ENCODE assay signal across 21 cellular contexts in genomic region chr15:65401607-65402240, GRCh38. TPM values are rescaled to one million over a fixed set of nuclear protein-coding genes. Genes with fewer than 3 reads are reported as not detected.
DNase-seq lines count a peak whose midpoint lies in the region; ATAC-seq, FAIRE-seq and TF ChIP-seq lines count a peak whose summit lies in the region.
"Had no signal": no experiment of that assay in that cellular context is flagged by ENCODE, and none has a peak within 500 bp of the region (broad histone marks: within the 10 kb centered on the region; RNA-seq: fewer than 3 reads in every experiment).

No MANE protein-coding gene starts in this region.

- no peaks in the 10 kb centered on the region for H3K9me3 Mint-ChIP-seq in activated CD8-positive, alpha-beta memory T cell treated with anti-CD3 and anti-CD28 coated beads, Interleukin-2, amount 10 ng/mL, durations not matched to agents 7 days and 5 days (ENCODE audit: low read depth)
- no peaks in the 10 kb centered on the region for H3K9me3 Mint-ChIP-seq in neural progenitor cell
- H3K9me3 Mint-ChIP-seq: activated CD4-positive, alpha-beta T cell treated with anti-CD3 and anti-CD28 coated beads, Interleukin-2, amount 10 ng/mL, durations not matched to agents 7 days and 5 days; activated naive CD8-positive, alpha-beta T cell treated with anti-CD3 and anti-CD28 coated beads for 36 hours; activated T-helper 17 cell treated with anti-CD3 and anti-CD28 coated beads, Interleukin-2, amount 50 U/mL, for 72 hours; CD8-positive, alpha-beta T cell had no signal

- intact Hi-C loops in K562 (cut with micrococcal nuclease) = loop anchor here (5.0 to 10.0 kb wide), 2 partner anchors 84 to 173 kb away; no protein-coding TSS in a partner anchor

- H3K4me3 Mint-ChIP-seq in activated CD8-positive, alpha-beta memory T cell treated with anti-CD3 and anti-CD28 coated beads, Interleukin-2, amount 10 ng/mL, durations not matched to agents 7 days and 5 days = no peak overlapping the region
- peak overlapping the region; percentile 64 for H3K4me3 Mint-ChIP-seq in neural progenitor cell
- H3K4me3 Mint-ChIP-seq: activated CD4-positive, alpha-beta T cell treated with anti-CD3 and anti-CD28 coated beads, Interleukin-2, amount 10 ng/mL, durations not matched to agents 7 days and 5 days; activated naive CD8-positive, alpha-beta T cell treated with anti-CD3 and anti-CD28 coated beads for 36 hours; activated T-helper 17 cell treated with anti-CD3 and anti-CD28 coated beads, Interleukin-2, amount 50 U/mL, for 72 hours; CD8-positive, alpha-beta T cell had no signal

- TF ChIP-seq EP300 in K562 (IDR thresholded peaks at IDR 0.05; ENCODE audit: low read length) = no peak

- H3K27me3 Mint-ChIP-seq in activated CD8-positive, alpha-beta memory T cell treated with anti-CD3 and anti-CD28 coated beads, Interleukin-2, amount 10 ng/mL, durations not matched to agents 7 days and 5 days = peaks cover 33% of the 10 kb centered on the region
- peaks cover 2% of the 10 kb centered on the region for H3K27me3 Mint-ChIP-seq in neural progenitor cell (ENCODE audit: insufficient read depth, low read depth)

- WGBS in K562 (ENCODE audit: insufficient coverage, low coverage, missing lambda C conversion rate) = 35% methylated on average over 7 of the region's 8 CpGs

- no TSS peak for BruUV-seq in K562 (replicated peaks; lab: Mats Ljungman, UMichigan)

- H3K4me3 ChIP-seq in K562 = no peak overlapping the region
- H3K4me3 ChIP-seq in neural progenitor cell = no peak overlapping the region
- H3K4me3 ChIP-seq in BE2C (ENCODE audit: low read depth, low read length) = no peak overlapping the region
- H3K4me3 ChIP-seq: dorsolateral prefrontal cortex had no signal

- H2AFZ ChIP-seq in K562 (ENCODE audit: low read depth, low read length) = no peak overlapping the region
- H2AFZ ChIP-seq in neural progenitor cell (replicated peaks) = peak overlapping the region; percentile 15

- ATAC-seq in activated CD8-positive, alpha-beta memory T cell treated with anti-CD3 and anti-CD28 coated beads, Interleukin-2, amount 10 ng/mL, durations not matched to agents 7 days and 5 days = peak; percentile 15
- ATAC-seq in K562 (peak; percentile 6; the same call in 1 of the 3 replicates), HG02973 (IDR thresholded peaks at IDR 0.05; ENCODE audit: unreplicated experiment) (no peak), GM18868 (IDR thresholded peaks at IDR 0.05; ENCODE audit: unreplicated experiment) (no peak)

- H4K20me1 ChIP-seq in K562 (replicated peaks; ENCODE audit: control insufficient read depth, insufficient read depth, low read length) (no peaks in the 10 kb centered on the region), neural progenitor cell (ENCODE audit: low read depth) (peaks cover 5% of the 10 kb centered on the region)

- FAIRE-seq in K562 (lab: Jason Lieb, UNC) = no peak

- DNase-seq in activated CD8-positive, alpha-beta memory T cell treated with anti-CD3 and anti-CD28 coated beads, Interleukin-2, amount 10 ng/mL, durations not matched to agents 7 days and 5 days = no peak
- no peak for DNase-seq in activated CD8-positive, alpha-beta memory T cell treated with anti-CD3 and anti-CD28 coated beads, Interleukin-2, amount 50 U/mL, for 4 hours
- DNase-seq in K562 (ENCODE audit: extremely low read depth in 1 of 4, low spot score in 3 of 4) = no peak
- no peak for DNase-seq in neural progenitor cell (ENCODE audit: low spot score)
- DNase-seq in BE2C = no peak
- DNase-seq in stimulated activated CD4-positive, alpha-beta T cell treated with anti-CD3 and anti-CD28 coated beads, Interleukin-15, amount 100 ng/mL, for 24 hours = no peak
- DNase-seq: CD8-positive, alpha-beta T cell; stimulated activated CD4-positive, alpha-beta T cell treated with anti-CD3 and anti-CD28 coated beads, Interleukin-12 subunit alpha, Interleukin-12 subunit beta, amount 100 ng/mL, for 4 hours; stimulated activated CD4-positive, alpha-beta T cell treated with anti-CD3 and anti-CD28 coated beads, Interleukin-4, amount 100 ng/mL, for 4 hours had no signal

- no peaks in the 10 kb centered on the region for H3K36me3 Mint-ChIP-seq in activated CD8-positive, alpha-beta memory T cell treated with anti-CD3 and anti-CD28 coated beads, Interleukin-2, amount 10 ng/mL, durations not matched to agents 7 days and 5 days
- H3K36me3 Mint-ChIP-seq in neural progenitor cell = peaks cover 7% of the 10 kb centered on the region
- H3K36me3 Mint-ChIP-seq: activated naive CD8-positive, alpha-beta T cell treated with anti-CD3 and anti-CD28 coated beads for 36 hours; CD8-positive, alpha-beta T cell had no signal

- POLR2A ChIA-PET in K562 (lab: Yijun Ruan, JAX) = interaction anchor here (0.6 to 2.2 kb wide), 2 partner anchors 97 to 591 kb away, joined by 3 to 9 read pairs; partner anchors contain the start of gene RNU5B-1

- H3K4me1 ChIP-seq in K562 (replicated peaks in 1 of 2; ENCODE audit: control insufficient read depth in 2 of 2, insufficient read depth in 2 of 2, low read length in 2 of 2) (peaks cover 4 to 8% of the 10 kb centered on the region in 2 experiments; a peak in 3 of 5 replicates), neural progenitor cell (peaks cover 42% of the 10 kb centered on the region), BE2C (peaks cover 4% of the 10 kb centered on the region)

- H3K9me3 ChIP-seq in K562 (replicated peaks; ENCODE audit: control insufficient read depth, insufficient read depth, low read depth, low read length) (no peaks in the 10 kb centered on the region), neural progenitor cell (ENCODE audit: low read depth) (no peaks in the 10 kb centered on the region), BE2C (no peaks in the 10 kb centered on the region)
- H3K9me3 ChIP-seq: neutrophil had no signal

- TF ChIP-seq RAD21 in K562 (CRISPR knock-in tag; conservative IDR thresholded peaks at IDR 0.05 in 1 of 2, IDR thresholded peaks at IDR 0.05 in 1 of 2) = no peak

- H3K4me2 ChIP-seq in K562 (ENCODE audit: insufficient read depth, low read length) = no peak overlapping the region
- H3K4me2 ChIP-seq in neural progenitor cell = peak overlapping the region; percentile 64

- H3K27ac ChIP-seq in K562 (ENCODE audit: extremely low read depth, low read depth, low read length) = no peak overlapping the region
- H3K27ac ChIP-seq in neural progenitor cell = peak overlapping the region; percentile 53
- H3K27ac ChIP-seq: dorsolateral prefrontal cortex, neutrophil, VCaP had no signal

- peaks cover 18 to 44% of the 10 kb centered on the region in 2 experiments for H3K27me3 ChIP-seq in K562 (ENCODE audit: control insufficient read depth in 2 of 2, insufficient read depth in 2 of 2, low read length in 2 of 2)
- H3K27me3 ChIP-seq in neural progenitor cell = peaks cover 15% of the 10 kb centered on the region
- H3K27me3 ChIP-seq in BE2C = peaks cover 5% of the 10 kb centered on the region

- no peaks in the 10 kb centered on the region for H3K4me1 Mint-ChIP-seq in activated CD8-positive, alpha-beta memory T cell treated with anti-CD3 and anti-CD28 coated beads, Interleukin-2, amount 10 ng/mL, durations not matched to agents 7 days and 5 days
- H3K4me1 Mint-ChIP-seq in neural progenitor cell = peaks cover 55% of the 10 kb centered on the region
- H3K4me1 Mint-ChIP-seq: activated T-helper 17 cell treated with anti-CD3 and anti-CD28 coated beads, Interleukin-2, amount 50 U/mL, for 72 hours had no signal

- in situ Hi-C loops in K562 (cut with MboI) = no loop called here

- no peaks in the 10 kb centered on the region for H3K79me2 ChIP-seq in K562 (ENCODE audit: control insufficient read depth, insufficient read depth, low read length)
- H3K79me2 ChIP-seq in neural progenitor cell (ENCODE audit: low read depth) = no peaks in the 10 kb centered on the region

- no peaks in the 10 kb centered on the region for H3K9me1 ChIP-seq in K562 (ENCODE audit: control insufficient read depth, insufficient read depth, low read length)

- no peak overlapping the region for H3K27ac Mint-ChIP-seq in activated CD8-positive, alpha-beta memory T cell treated with anti-CD3 and anti-CD28 coated beads, Interleukin-2, amount 10 ng/mL, durations not matched to agents 7 days and 5 days
- peak overlapping the region; percentile 94 for H3K27ac Mint-ChIP-seq in neural progenitor cell
- H3K27ac Mint-ChIP-seq: activated CD4-positive, alpha-beta T cell treated with anti-CD3 and anti-CD28 coated beads, Interleukin-2, amount 10 ng/mL, durations not matched to agents 7 days and 5 days; activated naive CD8-positive, alpha-beta T cell treated with anti-CD3 and anti-CD28 coated beads for 36 hours; activated T-helper 17 cell treated with anti-CD3 and anti-CD28 coated beads, Interleukin-2, amount 50 U/mL, for 72 hours; CD8-positive, alpha-beta T cell had no signal

- H3K36me3 ChIP-seq in K562 (ENCODE audit: control insufficient read depth, insufficient read depth, low read length) = no peaks in the 10 kb centered on the region
- no peaks in the 10 kb centered on the region for H3K36me3 ChIP-seq in neural progenitor cell
- no peaks in the 10 kb centered on the region for H3K36me3 ChIP-seq in BE2C
- H3K36me3 ChIP-seq: neutrophil had no signal

- CTCF ChIA-PET in activated CD8-positive, alpha-beta memory T cell treated with anti-CD3 and anti-CD28 coated beads, Interleukin-2, amount 10 ng/mL, durations not matched to agents 7 days and 5 days (lab: Charles Lee) = interaction anchor here (0.5 to 2.2 kb wide), 9 partner anchors 8 to 349 kb away, joined by 3 to 7 read pairs (median 4); partner anchors contain the start of gene HACD3
- CTCF ChIA-PET in K562 (lab: Yijun Ruan, JAX; ENCODE audit: low intra/inter-chr PET ratio) = interaction anchor here (2.0 to 2.6 kb wide), 2 partner anchors 17 to 83 kb away, joined by 6 to 16 read pairs; no protein-coding TSS in a partner anchor

- H3F3A ChIP-seq in neural progenitor cell (ENCODE audit: low read depth) = peaks cover 38% of the 10 kb centered on the region

- H3K9ac ChIP-seq in K562 (ENCODE audit: insufficient read depth in 1 of 2, low read depth in 2 of 2, low read length in 2 of 2) (no peak overlapping the region), neural progenitor cell (no peak overlapping the region)

- TF ChIP-seq CTCF in K562 (IDR thresholded peaks at IDR 0.05 in 2 of 3, conservative IDR thresholded peaks at IDR 0.05 in 1 of 3; ENCODE audit: insufficient read depth in 2 of 3, low read depth in 1 of 3, low read length in 3 of 3) = no peak
- no peak for TF ChIP-seq CTCF in neural progenitor cell (IDR thresholded peaks at IDR 0.05)
- TF ChIP-seq CTCF in BE2C (IDR thresholded peaks at IDR 0.05; ENCODE audit: low read depth, low read length) = no peak

- TF ChIP-seq POLR2A in K562 (conservative IDR thresholded peaks at IDR 0.05) = no peak

RNA-seq across cellular contexts. Expression of gene IGDCC4, which starts 21.0 kb away (rescaled TPM):
- total RNA-seq in activated CD8-positive, alpha-beta memory T cell treated with anti-CD3 and anti-CD28 coated beads, Interleukin-2, amount 10 ng/mL, durations not matched to agents 7 days and 5 days = under 1 TPM; 0.14 to 0.26 TPM
- 7.9 and 12.6 TPM in 2 replicates for total RNA-seq in K562 (2011; cell fraction: chromatin; rRNA removed; ENCODE audit: low replicate concordance)
- 4.6 and 7.3 TPM in 2 replicates for total RNA-seq in K562 (2011; cell fraction: nucleolus; rRNA removed)
- total RNA-seq in K562 (2011; cell fraction: nucleoplasm; rRNA removed) = 6.4 and 11.5 TPM in 2 replicates
- total RNA-seq in K562 (2014; rRNA removed) (0.33 and 1.4 TPM in 2 replicates), K562 (2014; rRNA removed; fragmentation: Illumina TruSeq; extraction: Trizol) (0.07 and 0.54 TPM in 2 replicates), K562 (2015; rRNA removed; fragmentation: Illumina TruSeq; extraction: Trizol) (0.11 and 0.14 TPM in 2 replicates), K562 (2021) (0.31 and 0.42 TPM in 2 replicates), neural progenitor cell (ENCODE audit: low replicate concordance) (13.0 and 17.7 TPM in 2 replicates)
- polyA plus RNA-seq in K562 (2011; rRNA removed) (0.79 and 1.5 TPM in 2 replicates), K562 (2014; fragmentation: Illumina TruSeq; extraction: Trizol) (0.17 and 0.22 TPM in 2 replicates), K562 (2014; fragmentation: Nextera tagmentation; extraction: Ambion mirVana) (under 1 TPM; 0.04 to 0.06 TPM), K562 (2014; rRNA removed) (0.13 and 0.16 TPM in 2 replicates)
- 0.68 and 1.3 TPM in 2 replicates for polyA plus RNA-seq in K562 (2011; cell fraction: cytosol; rRNA removed)
- 5.3 and 9.7 TPM in 2 replicates for polyA plus RNA-seq in K562 (2011; cell fraction: nucleus; rRNA removed)
- polyA plus RNA-seq in K562 (2012) = 0.34 and 0.71 TPM in 2 replicates
- 1.3 and 2.5 TPM in 2 replicates for polyA minus RNA-seq in K562 (2011; rRNA and poly(A)+ RNA removed)
- 0.46 and 1.1 TPM in 2 replicates for polyA minus RNA-seq in K562 (2011; cell fraction: cytosol; rRNA and poly(A)+ RNA removed)
- polyA minus RNA-seq in K562 (2011; cell fraction: nucleus; rRNA and poly(A)+ RNA removed) = 3.1 and 4.0 TPM in 2 replicates
- polyA plus RNA-seq in BE2C (2012; ENCODE audit: insufficient read depth, insufficient read length, low read depth) = 4.5 TPM
- total RNA-seq: T-helper 2 cell treated with Interferon-gamma antibody and Interleukin-4, amounts not matched to agents 100 ng/mL and 5 ng/mL, for 36 hours had no signal

RNA-seq across cellular contexts. Expression of gene IGDCC3, which starts 23.9 kb away (rescaled TPM):
- not detected for total RNA-seq in activated CD8-positive, alpha-beta memory T cell treated with anti-CD3 and anti-CD28 coated beads, Interleukin-2, amount 10 ng/mL, durations not matched to agents 7 days and 5 days
- not detected in 2 replicates for total RNA-seq in K562 (2011; cell fraction: chromatin; rRNA removed; ENCODE audit: low replicate concordance)
- not detected in 2 replicates for total RNA-seq in K562 (2011; cell fraction: nucleolus; rRNA removed)
- not detected in 2 replicates for total RNA-seq in K562 (2011; cell fraction: nucleoplasm; rRNA removed)
- not detected in 2 replicates for total RNA-seq in K562 (2014; rRNA removed)
- not detected in 2 replicates for total RNA-seq in K562 (2014; rRNA removed; fragmentation: Illumina TruSeq; extraction: Trizol)
- total RNA-seq in K562 (2015; rRNA removed; fragmentation: Illumina TruSeq; extraction: Trizol) = not detected in 2 replicates
- 0.07 TPM in 1 of 2 replicates, not detected in the other for total RNA-seq in K562 (2021)
- polyA plus RNA-seq in K562 (2011; rRNA removed) = not detected in 2 replicates
- not detected in 2 replicates for polyA plus RNA-seq in K562 (2011; cell fraction: cytosol; rRNA removed)
- polyA plus RNA-seq in K562 (2011; cell fraction: nucleus; rRNA removed) = not detected in 2 replicates
- polyA plus RNA-seq in K562 (2012) = not detected in 2 replicates
- polyA plus RNA-seq in K562 (2014; fragmentation: Illumina TruSeq; extraction: Trizol) = not detected in 2 replicates
- not detected for polyA plus RNA-seq in K562 (2014; fragmentation: Nextera tagmentation; extraction: Ambion mirVana)
- polyA plus RNA-seq in K562 (2014; rRNA removed) = 0.03 TPM in 1 of 2 replicates, not detected in the other
- polyA minus RNA-seq in K562 (2011; rRNA and poly(A)+ RNA removed) = not detected in 2 replicates
- not detected in 2 replicates for polyA minus RNA-seq in K562 (2011; cell fraction: cytosol; rRNA and poly(A)+ RNA removed)
- polyA minus RNA-seq in K562 (2011; cell fraction: nucleus; rRNA and poly(A)+ RNA removed) = not detected in 2 replicates
- 15.8 and 29.4 TPM in 2 replicates for total RNA-seq in neural progenitor cell (ENCODE audit: low replicate concordance)
- polyA plus RNA-seq in BE2C (2012; ENCODE audit: insufficient read depth, insufficient read length, low read depth) = 92.6 TPM
- total RNA-seq: activated CD4-positive, alpha-beta T cell treated with anti-CD3 and anti-CD28 coated beads, Interleukin-2, amount 10 ng/mL, durations not matched to agents 7 days and 5 days; activated naive CD8-positive, alpha-beta T cell treated with anti-CD3 and anti-CD28 coated beads for 36 hours; activated T-helper 17 cell treated with anti-CD3 and anti-CD28 coated beads, Interleukin-2, amount 50 U/mL, for 72 hours; CD8-positive, alpha-beta T cell; H4; lung microvascular endothelial cell; RPMI7951; T-helper 2 cell treated with Interferon-gamma antibody and Interleukin-4, amounts not matched to agents 100 ng/mL and 5 ng/mL, for 36 hours had no signal

Comparison
In these comparisons a context has a peak if more than half of its experiments do, and no peak if none do; other contexts are left out.
1. ATAC-seq: peak in activated CD8-positive, alpha-beta memory T cell treated with anti-CD3 and anti-CD28 coated beads, Interleukin-2, amount 10 ng/mL, durations not matched to agents 7 days and 5 days (single experiment) and K562 (single experiment); none in HG02973 (single experiment) and GM18868 (single experiment).
2. RNA of gene IGDCC3, which starts 23.9 kb away (total RNA-seq): 15.8 to 29.4 TPM in neural progenitor cell; not detected in activated CD8-positive, alpha-beta memory T cell treated with anti-CD3 and anti-CD28 coated beads, Interleukin-2, amount 10 ng/mL, durations not matched to agents 7 days and 5 days and 0.07 TPM in K562; every median in the first group is over 10 times any median in the second.